In the genomic region with DNA sequence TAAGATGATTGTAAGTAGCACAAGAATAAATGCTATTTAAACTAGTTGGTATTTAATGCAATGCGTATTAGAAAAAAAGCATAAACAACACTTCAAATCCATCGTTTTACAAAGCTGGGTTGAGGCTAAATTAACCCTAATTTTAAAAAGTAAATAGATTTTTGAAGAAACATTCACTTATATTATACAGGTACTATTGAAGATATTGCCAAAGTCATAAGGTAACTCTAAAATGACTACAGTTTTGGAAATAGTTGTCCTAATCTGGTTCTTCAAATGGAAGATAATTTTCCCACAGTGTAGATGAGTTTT, we compare ENCODE assay signal across 1 cellular context.
TF ChIP-seq lines count a peak whose summit lies in the region.

No MANE protein-coding gene starts in this region.

TF ChIP-seq in liver, 16 proteins besides CTCF, POLR2A, EP300 and RAD21:
- TF ChIP-seq, protein P1, sequence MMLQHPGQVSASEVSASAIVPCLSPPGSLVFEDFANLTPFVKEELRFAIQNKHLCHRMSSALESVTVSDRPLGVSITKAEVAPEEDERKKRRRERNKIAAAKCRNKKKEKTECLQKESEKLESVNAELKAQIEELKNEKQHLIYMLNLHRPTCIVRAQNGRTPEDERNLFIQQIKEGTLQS (IDR thresholded peaks at IDR 0.05) = no peak
- TF ChIP-seq FOXA1 (IDR thresholded peaks at IDR 0.05) = no peak
- no peak for TF ChIP-seq GABPA (IDR thresholded peaks at IDR 0.05 in 1 of 2, conservative IDR thresholded peaks at IDR 0.05 in 1 of 2)
- TF ChIP-seq SP1 (IDR thresholded peaks at IDR 0.05) = no peak
- TF ChIP-seq, protein P2, sequence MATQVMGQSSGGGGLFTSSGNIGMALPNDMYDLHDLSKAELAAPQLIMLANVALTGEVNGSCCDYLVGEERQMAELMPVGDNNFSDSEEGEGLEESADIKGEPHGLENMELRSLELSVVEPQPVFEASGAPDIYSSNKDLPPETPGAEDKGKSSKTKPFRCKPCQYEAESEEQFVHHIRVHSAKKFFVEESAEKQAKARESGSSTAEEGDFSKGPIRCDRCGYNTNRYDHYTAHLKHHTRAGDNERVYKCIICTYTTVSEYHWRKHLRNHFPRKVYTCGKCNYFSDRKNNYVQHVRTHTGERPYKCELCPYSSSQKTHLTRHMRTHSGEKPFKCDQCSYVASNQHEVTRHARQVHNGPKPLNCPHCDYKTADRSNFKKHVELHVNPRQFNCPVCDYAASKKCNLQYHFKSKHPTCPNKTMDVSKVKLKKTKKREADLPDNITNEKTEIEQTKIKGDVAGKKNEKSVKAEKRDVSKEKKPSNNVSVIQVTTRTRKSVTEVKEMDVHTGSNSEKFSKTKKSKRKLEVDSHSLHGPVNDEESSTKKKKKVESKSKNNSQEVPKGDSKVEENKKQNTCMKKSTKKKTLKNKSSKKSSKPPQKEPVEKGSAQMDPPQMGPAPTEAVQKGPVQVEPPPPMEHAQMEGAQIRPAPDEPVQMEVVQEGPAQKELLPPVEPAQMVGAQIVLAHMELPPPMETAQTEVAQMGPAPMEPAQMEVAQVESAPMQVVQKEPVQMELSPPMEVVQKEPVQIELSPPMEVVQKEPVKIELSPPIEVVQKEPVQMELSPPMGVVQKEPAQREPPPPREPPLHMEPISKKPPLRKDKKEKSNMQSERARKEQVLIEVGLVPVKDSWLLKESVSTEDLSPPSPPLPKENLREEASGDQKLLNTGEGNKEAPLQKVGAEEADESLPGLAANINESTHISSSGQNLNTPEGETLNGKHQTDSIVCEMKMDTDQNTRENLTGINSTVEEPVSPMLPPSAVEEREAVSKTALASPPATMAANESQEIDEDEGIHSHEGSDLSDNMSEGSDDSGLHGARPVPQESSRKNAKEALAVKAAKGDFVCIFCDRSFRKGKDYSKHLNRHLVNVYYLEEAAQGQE (IDR thresholded peaks at IDR 0.05) = no peak
- TF ChIP-seq YY1 (IDR thresholded peaks at IDR 0.05) = no peak
- TF ChIP-seq, protein P3, sequence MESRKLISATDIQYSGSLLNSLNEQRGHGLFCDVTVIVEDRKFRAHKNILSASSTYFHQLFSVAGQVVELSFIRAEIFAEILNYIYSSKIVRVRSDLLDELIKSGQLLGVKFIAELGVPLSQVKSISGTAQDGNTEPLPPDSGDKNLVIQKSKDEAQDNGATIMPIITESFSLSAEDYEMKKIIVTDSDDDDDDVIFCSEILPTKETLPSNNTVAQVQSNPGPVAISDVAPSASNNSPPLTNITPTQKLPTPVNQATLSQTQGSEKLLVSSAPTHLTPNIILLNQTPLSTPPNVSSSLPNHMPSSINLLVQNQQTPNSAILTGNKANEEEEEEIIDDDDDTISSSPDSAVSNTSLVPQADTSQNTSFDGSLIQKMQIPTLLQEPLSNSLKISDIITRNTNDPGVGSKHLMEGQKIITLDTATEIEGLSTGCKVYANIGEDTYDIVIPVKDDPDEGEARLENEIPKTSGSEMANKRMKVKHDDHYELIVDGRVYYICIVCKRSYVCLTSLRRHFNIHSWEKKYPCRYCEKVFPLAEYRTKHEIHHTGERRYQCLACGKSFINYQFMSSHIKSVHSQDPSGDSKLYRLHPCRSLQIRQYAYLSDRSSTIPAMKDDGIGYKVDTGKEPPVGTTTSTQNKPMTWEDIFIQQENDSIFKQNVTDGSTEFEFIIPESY (IDR thresholded peaks at IDR 0.05) = no peak
- no peak for TF ChIP-seq RXRA (IDR thresholded peaks at IDR 0.05)
- TF ChIP-seq TAF1 (conservative IDR thresholded peaks at IDR 0.05) = no peak
- no peak for TF ChIP-seq HNF4A (conservative IDR thresholded peaks at IDR 0.05)
